In genomic region chr20:45946149-45946970, GRCh38 we compare ENCODE assay signal across 8 cellular contexts. TPM values are rescaled to one million over a fixed set of nuclear protein-coding genes. Genes with fewer than 3 reads are reported as not detected.
DNase-seq lines count a peak whose midpoint lies in the region; ATAC-seq and TF ChIP-seq lines count a peak whose summit lies in the region.

No MANE protein-coding gene starts in this region.

- TF ChIP-seq POLR2A in sigmoid colon (IDR thresholded peaks at IDR 0.05), result no peak

- H3K27me3 Mint-ChIP-seq in effector memory CD8-positive, alpha-beta T cell, result no peaks in the 10 kb centered on the region

- peaks cover 0 to 4% (median 0%) of the 10 kb centered on the region in 4 donors for H3K4me1 ChIP-seq in sigmoid colon

- TF ChIP-seq CTCF in sigmoid colon (IDR thresholded peaks at IDR 0.05), result no peak

- 82 to 85% methylated on average over 20 of the region's 20 CpGs for WGBS in sigmoid colon, 2 donors

- no peaks in the 10 kb centered on the region for H3K9me3 Mint-ChIP-seq in effector memory CD8-positive, alpha-beta T cell

- no peaks in the 10 kb centered on the region for H3K9me3 ChIP-seq in sigmoid colon

- H3K27ac Mint-ChIP-seq in effector memory CD8-positive, alpha-beta T cell, result peak overlapping the region; percentile 92

- H3K36me3 ChIP-seq in sigmoid colon, result peaks cover 64 to 99% (median 83%) of the 10 kb centered on the region in 4 donors

- peak overlapping the region; percentile 48 to 61 for H3K4me3 Mint-ChIP-seq in effector memory CD8-positive, alpha-beta T cell

- H3K4me1 Mint-ChIP-seq in effector memory CD8-positive, alpha-beta T cell (ENCODE audit: low read depth in 2 of 2), result peaks cover 21 to 35% of the 10 kb centered on the region in 2 donors

- no peak overlapping the region for H3K4me3 ChIP-seq in sigmoid colon

- H3K36me3 Mint-ChIP-seq in effector memory CD8-positive, alpha-beta T cell (ENCODE audit: insufficient read depth), result peaks cover 68% of the 10 kb centered on the region

- TF ChIP-seq EP300 in sigmoid colon (IDR thresholded peaks at IDR 0.05), result no peak

- intact Hi-C loops in sigmoid colon (cut with DNase I), result no loop called here

- ATAC-seq in effector memory CD8-positive, alpha-beta T cell (replicated peaks), result peak; percentile 89
- no peak for ATAC-seq in GM18867 (IDR thresholded peaks at IDR 0.05; ENCODE audit: unreplicated experiment)

- no peaks in the 10 kb centered on the region for H3K27me3 ChIP-seq in sigmoid colon

- DNase-seq in ELR (ENCODE audit: low read depth) (peak; percentile 87), SKM-1 treated with dmso at 0.1 percent for 144 hours (lab: John Stamatoyannopoulos, UW; ENCODE audit: unreplicated experiment) (peak; percentile 98), sigmoid colon (peak; percentile 87), NCI-H524 (lab: John Stamatoyannopoulos, UW) (no peak), kidney glomerular epithelial cell (lab: John Stamatoyannopoulos, UW) (no peak), NCI-H146 (lab: John Stamatoyannopoulos, UW) (no peak)
- peak; percentile 26 to 45 (median 44) for DNase-seq in effector memory CD8-positive, alpha-beta T cell

- peak overlapping the region in 3 of 4 donors; percentile 43 to 46 (median 45) for H3K27ac ChIP-seq in sigmoid colon

RNA-seq across cellular contexts. Expression of gene PCIF1, which starts 11.9 kb away (rescaled TPM):
- total RNA-seq in sigmoid colon, result 10 to 100 TPM; 31.4 to 39.3 (median 32.5) TPM
- 10 to 100 TPM; 26.4 to 37.8 (median 27.2) TPM for polyA plus RNA-seq in sigmoid colon

RNA-seq across cellular contexts. Expression of gene ZNF335, which starts 25.6 kb away (rescaled TPM):
- 10 to 100 TPM; 12.0 to 24.4 (median 14.9) TPM for total RNA-seq in sigmoid colon
- polyA plus RNA-seq in sigmoid colon, result 10 to 100 TPM in 1 of 3 donors, 1 to 10 TPM in 2; 5.4 to 17.1 (median 5.5) TPM

RNA-seq across cellular contexts. Expression of gene PLTP, which starts 34.4 kb away (rescaled TPM):
- 100 to 1,000 TPM in 3 of 4 donors, 10 to 100 TPM in 1; 68.7 to 296 (median 156) TPM for total RNA-seq in sigmoid colon
- polyA plus RNA-seq in sigmoid colon, result 10 to 100 TPM; 36.6 to 52.0 (median 47.4) TPM

RNA-seq across cellular contexts. Expression of gene CTSA, which starts 55.2 kb away (rescaled TPM):
- total RNA-seq in sigmoid colon, result 10 to 100 TPM; 45.7 to 79.5 (median 56.7) TPM
- polyA plus RNA-seq in sigmoid colon, result 100 to 1,000 TPM in 2 of 3 donors, 10 to 100 TPM in 1; 64.9 to 203 (median 169) TPM

RNA-seq across cellular contexts. Expression of gene NEURL2, which starts 55.4 kb away (rescaled TPM):
- 10 to 100 TPM; 18.9 to 25.8 (median 20.3) TPM for total RNA-seq in sigmoid colon
- 1 to 10 TPM; 1.8 to 4.6 (median 3.9) TPM for polyA plus RNA-seq in sigmoid colon

Comparison
In these comparisons a context has a peak if more than half of its experiments do, and no peak if none do; other contexts are left out.
1. DNase-seq: peak in ELR (single experiment), SKM-1 treated with dmso at 0.1 percent for 144 hours (single experiment), effector memory CD8-positive, alpha-beta T cell (3 of 3) and sigmoid colon (single experiment); none in NCI-H524 (0 of 2), kidney glomerular epithelial cell (single experiment) and NCI-H146 (single experiment).